Comparison of ENCODE assay signal across 26 cellular contexts in the genomic region with DNA sequence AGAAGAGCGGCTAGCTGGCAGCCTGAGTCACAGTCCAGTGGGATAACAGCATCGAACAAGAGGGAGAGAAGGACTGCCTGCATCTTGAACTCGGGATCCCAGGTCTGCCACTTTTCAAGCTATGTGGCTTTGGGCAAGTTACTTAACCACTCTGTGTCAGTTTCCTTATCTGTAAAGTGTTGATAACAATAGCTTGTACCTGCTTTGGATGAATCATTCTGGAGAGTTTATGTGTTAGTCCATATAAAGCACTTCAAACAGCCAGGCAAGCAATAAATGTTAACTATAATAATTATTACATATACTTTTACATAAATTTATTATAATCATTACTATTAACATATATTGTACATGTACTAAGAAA. TPM values are rescaled to one million over a fixed set of nuclear protein-coding genes. Genes with fewer than 3 reads are reported as not detected.
DNase-seq lines count a peak whose midpoint lies in the region; ATAC-seq and TF ChIP-seq lines count a peak whose summit lies in the region.
"Had no signal": no experiment of that assay in that cellular context is flagged by ENCODE, and none has a peak within 500 bp of the region (broad histone marks: within the 10 kb centered on the region; RNA-seq: fewer than 3 reads in every experiment).

No MANE protein-coding gene starts in this region.

- DNase-seq in GM23338 (ENCODE audit: low spot score) (no peak), amniotic epithelial cell (ENCODE audit: low read depth) (peak; percentile 15), endothelial cell (ENCODE audit: low spot score) (no peak), psoas muscle (no peak), MM.1S (no peak), HCEC 1CT (no peak), HuH-7 (ENCODE audit: low spot score) (no peak)
- DNase-seq in stimulated activated CD4-positive, alpha-beta T cell treated with anti-CD3 and anti-CD28 coated beads, Interleukin-1b, Interleukin-23, amount 100 ng/mL, for 48 hours = no peak
- DNase-seq: activated CD4-positive, alpha-beta T cell treated with anti-CD3 and anti-CD28 coated beads for 36 hours; activated CD8-positive, alpha-beta T cell treated with anti-CD3 and anti-CD28 coated beads, Interleukin-2, amount 10 ng/mL, durations not matched to agents 7 days and 5 days; central memory CD4-positive, alpha-beta T cell; dorsolateral prefrontal cortex; H9; immature natural killer cell; KG1; left colon; NCI-H2029; NCI-H69; SIG-M5; stimulated activated CD4-positive, alpha-beta T cell treated with anti-CD3 and anti-CD28 coated beads, Interleukin-4, amount 100 ng/mL, for 4 hours; upper lobe of right lung had no signal

- ATAC-seq in GM23338 (no peak), psoas muscle (no peak)
- ATAC-seq: activated CD4-positive, alpha-beta T cell treated with anti-CD3 and anti-CD28 coated beads for 36 hours; activated CD8-positive, alpha-beta T cell treated with anti-CD3 and anti-CD28 coated beads, Interleukin-2, amount 10 ng/mL, durations not matched to agents 7 days and 5 days; activated T-helper 17 cell treated with anti-CD3 and anti-CD28 coated beads, Interleukin-2, amount 50 U/mL, for 72 hours; GM12878; left colon; sciatic nerve; upper lobe of right lung had no signal

- H3K9me2 ChIP-seq in GM23338 (ENCODE audit: insufficient read depth) (no peaks in the 10 kb centered on the region), MM.1S (replicated peaks; ENCODE audit: insufficient read depth, low read length) (no peaks in the 10 kb centered on the region)

- H3K9me3 Mint-ChIP-seq in GM23338 (peaks cover 12% of the 10 kb centered on the region; the same call in 2 of the 3 replicates), endothelial cell (ENCODE audit: unreplicated experiment) (no peaks in the 10 kb centered on the region)
- H3K9me3 Mint-ChIP-seq: activated naive CD4-positive, alpha-beta T cell treated with anti-CD3 and anti-CD28 coated beads, Interleukin-2, amount 50 U/mL, for 24 hours; activated T-helper 17 cell treated with anti-CD3 and anti-CD28 coated beads, Interleukin-2, amount 50 U/mL, for 72 hours; H9; immature natural killer cell; T-helper 2 cell treated with Interferon-gamma antibody and Interleukin-4, amounts not matched to agents 5 μg/mL and 100 μg/mL, for 36 hours had no signal

- H3K4me3 Mint-ChIP-seq in GM23338 = no peak overlapping the region
- H3K4me3 Mint-ChIP-seq in endothelial cell (ENCODE audit: unreplicated experiment) = peak overlapping the region; percentile 65
- H3K4me3 Mint-ChIP-seq: activated CD4-positive, alpha-beta T cell treated with anti-CD3 and anti-CD28 coated beads for 36 hours; activated CD8-positive, alpha-beta T cell treated with anti-CD3 and anti-CD28 coated beads, Interleukin-2, amount 10 ng/mL, durations not matched to agents 7 days and 5 days; activated naive CD4-positive, alpha-beta T cell treated with anti-CD3 and anti-CD28 coated beads, Interleukin-2, amount 50 U/mL, for 24 hours; activated T-helper 17 cell treated with anti-CD3 and anti-CD28 coated beads, Interleukin-2, amount 50 U/mL, for 72 hours; H9; immature natural killer cell; T-helper 2 cell treated with Interferon-gamma antibody and Interleukin-4, amounts not matched to agents 5 μg/mL and 100 μg/mL, for 36 hours had no signal

- H3K4me1 Mint-ChIP-seq in GM23338 (peaks cover 56% of the 10 kb centered on the region), endothelial cell (ENCODE audit: unreplicated experiment) (peaks cover 75% of the 10 kb centered on the region)
- H3K4me1 Mint-ChIP-seq: activated T-helper 17 cell treated with anti-CD3 and anti-CD28 coated beads, Interleukin-2, amount 50 U/mL, for 72 hours had no signal

- H3K27ac Mint-ChIP-seq in GM23338 (0 out of 2 replicates have a peak overlapping the region, but pooled peaks have one; percentile 84), endothelial cell (ENCODE audit: unreplicated experiment) (peak overlapping the region; percentile 57)
- H3K27ac Mint-ChIP-seq: activated CD4-positive, alpha-beta T cell treated with anti-CD3 and anti-CD28 coated beads for 36 hours; activated CD8-positive, alpha-beta T cell treated with anti-CD3 and anti-CD28 coated beads, Interleukin-2, amount 10 ng/mL, durations not matched to agents 7 days and 5 days; activated naive CD4-positive, alpha-beta T cell treated with anti-CD3 and anti-CD28 coated beads, Interleukin-2, amount 50 U/mL, for 24 hours; activated T-helper 17 cell treated with anti-CD3 and anti-CD28 coated beads, Interleukin-2, amount 50 U/mL, for 72 hours; H9; immature natural killer cell; T-helper 2 cell treated with Interferon-gamma antibody and Interleukin-4, amounts not matched to agents 5 μg/mL and 100 μg/mL, for 36 hours had no signal

- intact Hi-C loops in psoas muscle (cut with DNase I) = no loop called here

- peaks cover 40% of the 10 kb centered on the region for H3K4me1 ChIP-seq in GM23338 (ENCODE audit: insufficient read depth)
- peaks cover 84% of the 10 kb centered on the region for H3K4me1 ChIP-seq in psoas muscle
- no peaks in the 10 kb centered on the region for H3K4me1 ChIP-seq in MM.1S (ENCODE audit: low read length)

- H3K4me2 ChIP-seq in GM23338 (no peak overlapping the region), MM.1S (ENCODE audit: low read depth, low read length) (no peak overlapping the region)

- H3K36me3 Mint-ChIP-seq in GM23338 (ENCODE audit: low read depth) (peaks cover 15% of the 10 kb centered on the region), endothelial cell (ENCODE audit: low read depth, unreplicated experiment) (peaks cover 24% of the 10 kb centered on the region)
- H3K36me3 Mint-ChIP-seq: activated naive CD4-positive, alpha-beta T cell treated with anti-CD3 and anti-CD28 coated beads, Interleukin-2, amount 50 U/mL, for 24 hours; immature natural killer cell had no signal

- no peak overlapping the region for H3K9ac ChIP-seq in MM.1S (ENCODE audit: low read length)

- H3F3A ChIP-seq in GM23338 (replicated peaks; ENCODE audit: low read depth) = peaks cover 12% of the 10 kb centered on the region; the same call in 1 of the 2 replicates
- no peaks in the 10 kb centered on the region for H3F3A ChIP-seq in MM.1S (ENCODE audit: insufficient read depth, low read length)

- H3K27me3 Mint-ChIP-seq in GM23338 (ENCODE audit: insufficient read depth, low read depth, poor library complexity) = peaks cover 46% of the 10 kb centered on the region
- peaks cover 30% of the 10 kb centered on the region for H3K27me3 Mint-ChIP-seq in endothelial cell (ENCODE audit: unreplicated experiment)

- H3K27me3 ChIP-seq in GM23338 (ENCODE audit: insufficient read depth) = peaks cover 19% of the 10 kb centered on the region
- H3K27me3 ChIP-seq in psoas muscle (ENCODE audit: insufficient read depth in 3 of 3, low read length in 2 of 3) = no peaks in the 10 kb centered on the region
- no peaks in the 10 kb centered on the region for H3K27me3 ChIP-seq in MM.1S (replicated peaks; ENCODE audit: insufficient read depth, low read length)

- H3K4me3 ChIP-seq in GM23338 = no peak overlapping the region
- peak overlapping the region; percentile 6 for H3K4me3 ChIP-seq in psoas muscle
- H3K4me3 ChIP-seq in MM.1S (ENCODE audit: low read length) = no peak overlapping the region
- H3K4me3 ChIP-seq: dorsolateral prefrontal cortex, GM12878, upper lobe of right lung had no signal

- H3K79me2 ChIP-seq in GM23338 (replicated peaks; ENCODE audit: insufficient read depth) = 0 out of 2 replicates have a peak, but pooled peaks cover 9% of the 10 kb centered on the region
- no peaks in the 10 kb centered on the region for H3K79me2 ChIP-seq in MM.1S (ENCODE audit: low read length)

- H3K27ac ChIP-seq in GM23338 (ENCODE audit: low read depth) = no peak overlapping the region
- peak overlapping the region; percentile 97 for H3K27ac ChIP-seq in psoas muscle
- H3K27ac ChIP-seq in MM.1S (ENCODE audit: low read length) = no peak overlapping the region
- H3K27ac ChIP-seq: dorsolateral prefrontal cortex, upper lobe of right lung had no signal

- WGBS in psoas muscle, 3 donors = 79 to 94% (median 91%) methylated on average over 3 of the region's 3 CpGs

- TF ChIP-seq CTCF in GM23338 (conservative IDR thresholded peaks at IDR 0.05; ENCODE audit: low read depth in 2 of 2) (no peak), endothelial cell (IDR thresholded peaks at IDR 0.05; ENCODE audit: unreplicated experiment) (no peak), psoas muscle (IDR thresholded peaks at IDR 0.05) (no peak), MM.1S (IDR thresholded peaks at IDR 0.05; ENCODE audit: low read length) (no peak)

- H3K36me3 ChIP-seq in GM23338 (ENCODE audit: insufficient read depth) (no peaks in the 10 kb centered on the region), psoas muscle (ENCODE audit: insufficient read depth in 1 of 2, low read depth in 1 of 2) (peaks cover 0 to 20% of the 10 kb centered on the region in 2 donors), MM.1S (replicated peaks; ENCODE audit: insufficient read depth, low read length) (no peaks in the 10 kb centered on the region)
- H3K36me3 ChIP-seq: upper lobe of right lung had no signal

- H2AFZ ChIP-seq in GM23338 (no peak overlapping the region), MM.1S (ENCODE audit: low read length) (no peak overlapping the region)

- H3K9me3 ChIP-seq in psoas muscle = no peaks in the 10 kb centered on the region
- H3K9me3 ChIP-seq in MM.1S (replicated peaks; ENCODE audit: insufficient read depth, low read length) = no peaks in the 10 kb centered on the region
- H3K9me3 ChIP-seq: upper lobe of right lung had no signal

- no peaks in the 10 kb centered on the region for H4K20me1 ChIP-seq in GM23338 (replicated peaks; ENCODE audit: insufficient read depth)
- H4K20me1 ChIP-seq in MM.1S (ENCODE audit: insufficient read depth, low read length) = no peaks in the 10 kb centered on the region

TF ChIP-seq in GM23338, 12 proteins besides CTCF, POLR2A, EP300 and RAD21:
- TF ChIP-seq POLR2AphosphoS5 (IDR thresholded peaks at IDR 0.05; ENCODE audit: low read depth) (no peak), STAT1 (IDR thresholded peaks at IDR 0.05; ENCODE audit: unreplicated experiment) (no peak)

RNA-seq across cellular contexts. Expression of gene DYSF, which starts 4.6 kb away (rescaled TPM):
- total RNA-seq in GM23338 (2014; rRNA removed; shearing (Covaris generic)) = 18.0 and 21.3 TPM in 2 replicates
- 6.4 and 7.3 TPM in 2 replicates for polyA plus RNA-seq in GM23338 (2016; fragmentation: Nextera tagmentation; extraction: Ambion mirVana)
- total RNA-seq in endothelial cell (ENCODE audit: unreplicated experiment) = 566 TPM
- total RNA-seq in psoas muscle = 100 to 1,000 TPM; 109 to 208 (median 118) TPM
- polyA plus RNA-seq in psoas muscle = 10 to 100 TPM; 38.3 to 67.1 (median 55.8) TPM
